23 cellular contexts compared by ENCODE assay signal in the genomic region with DNA sequence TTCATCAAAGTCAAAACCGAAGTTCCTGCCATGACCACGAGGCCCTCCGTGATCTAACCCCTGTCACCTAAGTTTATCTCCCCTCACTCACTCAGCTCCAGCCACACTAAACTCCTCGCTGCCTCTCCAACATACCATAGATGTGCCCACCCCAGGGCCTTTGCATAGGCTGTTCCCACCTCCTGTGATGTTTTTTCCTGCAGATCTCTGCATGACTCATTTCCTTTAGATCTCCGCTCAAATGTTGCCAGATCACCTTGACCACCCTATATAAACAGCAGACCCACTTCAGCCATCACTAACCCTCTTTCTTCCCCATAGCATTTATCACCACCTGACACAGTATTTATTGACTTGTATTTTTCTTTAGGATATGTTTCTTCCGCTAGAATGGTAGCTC. TPM values are rescaled to one million over a fixed set of nuclear protein-coding genes. Genes with fewer than 3 reads are reported as not detected.
A peak's percentile ranks its signal among the peaks of the same experiment; 100 is the strongest.
DNase-seq lines count a peak whose midpoint lies in the region; ATAC-seq and TF ChIP-seq lines count a peak whose summit lies in the region.
"Had no signal": no experiment of that assay in that cellular context is flagged by ENCODE, and none has a peak within 500 bp of the region (broad histone marks: within the 10 kb centered on the region; RNA-seq: fewer than 3 reads in every experiment).

No MANE protein-coding gene starts in this region.

- H3K79me1 ChIP-seq in mesendoderm (ENCODE audit: low read length), result no peaks in the 10 kb centered on the region

- H2BK5ac ChIP-seq in mesendoderm (ENCODE audit: low read length), result no peak overlapping the region

- H3K4me3 ChIP-seq in breast epithelium, result no peak overlapping the region
- no peak overlapping the region for H3K4me3 ChIP-seq in brain microvascular endothelial cell (ENCODE audit: low read depth, low read length)
- no peak overlapping the region for H3K4me3 ChIP-seq in mesendoderm (ENCODE audit: low read length)
- no peak overlapping the region for H3K4me3 ChIP-seq in gastroesophageal sphincter
- H3K4me3 ChIP-seq: lung, prostate gland, smooth muscle cell had no signal

- TF ChIP-seq EP300 in gastroesophageal sphincter (IDR thresholded peaks at IDR 0.05), result no peak

- no peak overlapping the region for H3K56ac ChIP-seq in mesendoderm (ENCODE audit: low read length)

- TF ChIP-seq POLR2A in breast epithelium (IDR thresholded peaks at IDR 0.05), result no peak
- TF ChIP-seq POLR2A in gastroesophageal sphincter (IDR thresholded peaks at IDR 0.05), result no peak

- peaks cover 34% of the 10 kb centered on the region for H3K4me1 Mint-ChIP-seq in MCF 10A (ENCODE audit: insufficient read depth, unreplicated experiment)

- H3K4me1 ChIP-seq in breast epithelium (no peaks in the 10 kb centered on the region), mesendoderm (ENCODE audit: control insufficient read depth, low read depth, low read length) (no peaks in the 10 kb centered on the region), gastroesophageal sphincter (peaks cover 0 to 15% (median 5%) of the 10 kb centered on the region in 3 donors)
- H3K4me1 ChIP-seq: BE2C, prostate gland had no signal

- H3K27me3 ChIP-seq in breast epithelium, result no peaks in the 10 kb centered on the region
- no peaks in the 10 kb centered on the region for H3K27me3 ChIP-seq in brain microvascular endothelial cell (replicated peaks)
- H3K27me3 ChIP-seq in mesendoderm (ENCODE audit: insufficient read depth, low read length, poor library complexity), result no peaks in the 10 kb centered on the region
- no peaks in the 10 kb centered on the region for H3K27me3 ChIP-seq in gastroesophageal sphincter
- H3K27me3 ChIP-seq: BE2C had no signal

- H3K9me3 Mint-ChIP-seq in MCF 10A (ENCODE audit: unreplicated experiment), result no peaks in the 10 kb centered on the region

- peaks cover 53% of the 10 kb centered on the region for H3K36me3 Mint-ChIP-seq in MCF 10A (ENCODE audit: insufficient read depth, unreplicated experiment)

- no peak overlapping the region for H4K8ac ChIP-seq in mesendoderm (ENCODE audit: low read depth, low read length)

- H3K27me3 Mint-ChIP-seq in MCF 10A (ENCODE audit: insufficient read depth, unreplicated experiment), result no peaks in the 10 kb centered on the region

- H3K27ac ChIP-seq in breast epithelium (no peak overlapping the region), brain microvascular endothelial cell (peak overlapping the region; percentile 40), mesendoderm (ENCODE audit: low read depth, low read length) (no peak overlapping the region), gastroesophageal sphincter (no peak overlapping the region)
- H3K27ac ChIP-seq: prostate gland had no signal

- H3K23ac ChIP-seq in mesendoderm (ENCODE audit: low read length), result no peak overlapping the region

- H3K4ac ChIP-seq in mesendoderm (ENCODE audit: low read depth, low read length), result no peak overlapping the region

- H2BK120ac ChIP-seq in mesendoderm (ENCODE audit: low read depth, low read length), result no peak overlapping the region

- peak overlapping the region; percentile 13 for H3K27ac Mint-ChIP-seq in MCF 10A (ENCODE audit: low read depth, unreplicated experiment)

- CTCF ChIA-PET in MCF 10A (lab: Yijun Ruan, JAX), result interaction anchor here (1.4 to 3.2 kb wide), 2 partner anchors 58 to 152 kb away, joined by 3 to 25 read pairs; no protein-coding TSS in a partner anchor

- no peaks in the 10 kb centered on the region for H3K9me3 ChIP-seq in breast epithelium
- no peaks in the 10 kb centered on the region for H3K9me3 ChIP-seq in gastroesophageal sphincter
- H3K9me3 ChIP-seq: BE2C, prostate gland had no signal

- WGBS in mesendoderm (ENCODE audit: extremely low coverage, insufficient coverage, low lambda C conversion rate), result no CpG with 5 or more reads among the region's 6 CpGs
- WGBS in gastroesophageal sphincter (ENCODE audit: low coverage in 1 of 2), 2 donors, result 91 to 100% methylated on average over 4 to 6 of the region's 6 CpGs

- no peak overlapping the region for H3K4me2 ChIP-seq in mesendoderm (ENCODE audit: low read length)

- H4K5ac ChIP-seq in mesendoderm (ENCODE audit: low read length), result no peak overlapping the region

- intact Hi-C loops in MCF 10A (cut with micrococcal nuclease), result no loop called here
- intact Hi-C loops in breast epithelium (cut with DNase I; ENCODE audit: low total_unique reads), result no loop called here

- H3K79me2 ChIP-seq in mesendoderm (ENCODE audit: control insufficient read depth, insufficient read depth, low read length), result no peaks in the 10 kb centered on the region

- no peak overlapping the region for H3K18ac ChIP-seq in mesendoderm (ENCODE audit: low read length)

- no peak overlapping the region for H2BK15ac ChIP-seq in mesendoderm (replicated peaks; ENCODE audit: low read depth)

- no peaks in the 10 kb centered on the region for H3K36me3 ChIP-seq in breast epithelium
- H3K36me3 ChIP-seq in brain microvascular endothelial cell (replicated peaks), result no peaks in the 10 kb centered on the region
- H3K36me3 ChIP-seq in mesendoderm (ENCODE audit: control insufficient read depth, insufficient read depth, low read length), result no peaks in the 10 kb centered on the region
- H3K36me3 ChIP-seq in gastroesophageal sphincter, result no peaks in the 10 kb centered on the region
- H3K36me3 ChIP-seq: BE2C, prostate gland had no signal

- H2AK5ac ChIP-seq in mesendoderm (ENCODE audit: low read length), result no peak overlapping the region

- in situ Hi-C loops in brain microvascular endothelial cell (cut with HindIII; ENCODE audit: low pct_ligation_motif_present, low sequenced_read_pairs), result no loop called here

- DNase-seq in MCF 10A (ENCODE audit: unreplicated experiment) (no peak), breast epithelium (ENCODE audit: low spot score in 2 of 2) (no peak), brain microvascular endothelial cell (no peak), mesendoderm (peak; percentile 6), NCI-H345 treated with DMSO at 0.1 percent for 48 hours (lab: John Stamatoyannopoulos, UW; ENCODE audit: unreplicated experiment) (no peak), OCI-M1 (lab: John Stamatoyannopoulos, UW) (no peak), NCI-H1105 (lab: John Stamatoyannopoulos, UW) (no peak)
- DNase-seq: 8988T; activated CD4-positive, alpha-beta T cell treated with anti-CD3 and anti-CD28 coated beads for 1 hour; activated naive CD4-positive, alpha-beta T cell treated with Interleukin-2 at 50 U/mL for 16 hours; activated T-cell treated with anti-CD3 and anti-CD28 coated beads, Interleukin-2, amount 50 U/mL, for 48 hours; amniotic stem cell; BE2C; effector CD8-positive, alpha-beta T cell; MM.1S; NCI-H1436 treated with DMSO at 0.1 percent for 48 hours; NCI-H524 treated with DMSO at 0.1 percent for 48 hours; stimulated activated naive CD4-positive, alpha-beta T cell had no signal

- no peak for ATAC-seq in gastroesophageal sphincter
- ATAC-seq: esophagus mucosa had no signal

- no peak overlapping the region for H3K9ac ChIP-seq in mesendoderm (ENCODE audit: low read length)

- no peak for TF ChIP-seq CTCF in MCF 10A (IDR thresholded peaks at IDR 0.05; ENCODE audit: unreplicated experiment)
- TF ChIP-seq CTCF in breast epithelium (IDR thresholded peaks at IDR 0.05), result no peak
- TF ChIP-seq CTCF in brain microvascular endothelial cell (IDR thresholded peaks at IDR 0.05; ENCODE audit: low read depth, low read length, missing control alignments), result no peak
- TF ChIP-seq CTCF in gastroesophageal sphincter (IDR thresholded peaks at IDR 0.05), result no peak

- POLR2A ChIA-PET in MCF 10A (lab: Yijun Ruan, JAX), result interaction anchor here (1.0 to 2.9 kb wide), 2 partner anchors 11 to 13 kb away, joined by 3 to 11 read pairs; no protein-coding TSS in a partner anchor

- H3K4me3 Mint-ChIP-seq in MCF 10A (ENCODE audit: unreplicated experiment), result no peak overlapping the region

- BruUV-seq in MCF 10A (replicated peaks; lab: Mats Ljungman, UMichigan), result no TSS peak

RNA-seq across cellular contexts. Expression of a gene that starts 58.5 kb away (rescaled TPM):
- 11.0 and 14.8 TPM in 2 replicates for total RNA-seq in MCF 10A (2022)
- 1 to 10 TPM; 3.8 to 4.2 (median 3.9) TPM for total RNA-seq in breast epithelium
- 0.03 TPM for polyA plus RNA-seq in mesendoderm (2013, experiment 1 of 2)
- polyA plus RNA-seq in mesendoderm (2013, experiment 2 of 2), result 0.04 TPM
- total RNA-seq in gastroesophageal sphincter, result 10 to 100 TPM in 1 of 4 donors, 1 to 10 TPM in 3; 1.6 to 14.4 (median 7.8) TPM

RNA-seq across cellular contexts. Expression of a gene that starts 59.4 kb away (rescaled TPM):
- total RNA-seq in MCF 10A (2022) (52.3 and 54.0 TPM in 2 replicates), breast epithelium (10 to 100 TPM; 64.9 to 81.9 (median 75.5) TPM), gastroesophageal sphincter (10 to 100 TPM; 28.3 to 64.9 (median 36.5) TPM)
- polyA plus RNA-seq in mesendoderm (2013, experiment 1 of 2), result 10.9 TPM
- polyA plus RNA-seq in mesendoderm (2013, experiment 2 of 2), result 11.5 TPM
